ENCODE assay signal across 2 cellular contexts in the genomic region with DNA sequence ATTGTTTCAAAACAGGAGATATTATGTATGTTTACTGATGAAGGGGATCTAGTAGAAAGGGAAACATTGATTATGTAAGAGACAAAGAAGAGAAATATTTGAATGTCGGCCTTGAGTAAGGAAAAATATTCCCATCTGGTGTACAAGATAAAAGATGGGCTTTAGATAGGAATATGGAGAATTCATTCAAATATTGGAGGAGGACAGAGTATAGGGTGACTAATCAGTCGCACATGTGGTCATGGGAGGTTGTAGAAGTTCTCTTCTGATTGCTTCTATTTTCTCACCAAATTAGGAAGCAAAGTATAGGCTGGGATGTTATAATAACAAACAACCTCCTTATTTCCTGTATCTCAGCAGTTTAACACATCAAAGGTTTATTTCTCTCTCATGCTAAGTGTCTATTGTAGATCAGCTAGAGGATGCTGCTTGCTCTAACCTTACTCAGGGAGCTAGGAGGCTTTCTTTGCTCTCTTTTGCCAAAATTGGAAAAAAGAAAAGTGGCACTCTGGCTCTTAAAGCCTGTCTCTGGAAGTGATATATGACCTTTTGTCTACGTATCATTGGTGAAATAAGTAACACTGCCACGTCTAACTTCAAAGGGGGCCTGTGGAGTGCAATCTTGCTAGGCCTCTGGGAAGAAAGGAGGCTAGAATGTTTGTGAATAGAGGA.
TF ChIP-seq lines count a peak whose summit lies in the region.

No MANE protein-coding gene starts in this region.

TF ChIP-seq in HEK293T, 16 proteins besides CTCF, POLR2A, EP300 and RAD21:
- TF ChIP-seq PKNOX1 (IDR thresholded peaks at IDR 0.05) (peak; percentile 61), FOXM1 (IDR thresholded peaks at IDR 0.05; ENCODE audit: borderline replicate concordance) (no peak), L3MBTL2 (conservative IDR thresholded peaks at IDR 0.05) (no peak)

TF ChIP-seq in GM23338, 12 proteins besides CTCF, POLR2A, EP300 and RAD21:
- TF ChIP-seq, protein P1, sequence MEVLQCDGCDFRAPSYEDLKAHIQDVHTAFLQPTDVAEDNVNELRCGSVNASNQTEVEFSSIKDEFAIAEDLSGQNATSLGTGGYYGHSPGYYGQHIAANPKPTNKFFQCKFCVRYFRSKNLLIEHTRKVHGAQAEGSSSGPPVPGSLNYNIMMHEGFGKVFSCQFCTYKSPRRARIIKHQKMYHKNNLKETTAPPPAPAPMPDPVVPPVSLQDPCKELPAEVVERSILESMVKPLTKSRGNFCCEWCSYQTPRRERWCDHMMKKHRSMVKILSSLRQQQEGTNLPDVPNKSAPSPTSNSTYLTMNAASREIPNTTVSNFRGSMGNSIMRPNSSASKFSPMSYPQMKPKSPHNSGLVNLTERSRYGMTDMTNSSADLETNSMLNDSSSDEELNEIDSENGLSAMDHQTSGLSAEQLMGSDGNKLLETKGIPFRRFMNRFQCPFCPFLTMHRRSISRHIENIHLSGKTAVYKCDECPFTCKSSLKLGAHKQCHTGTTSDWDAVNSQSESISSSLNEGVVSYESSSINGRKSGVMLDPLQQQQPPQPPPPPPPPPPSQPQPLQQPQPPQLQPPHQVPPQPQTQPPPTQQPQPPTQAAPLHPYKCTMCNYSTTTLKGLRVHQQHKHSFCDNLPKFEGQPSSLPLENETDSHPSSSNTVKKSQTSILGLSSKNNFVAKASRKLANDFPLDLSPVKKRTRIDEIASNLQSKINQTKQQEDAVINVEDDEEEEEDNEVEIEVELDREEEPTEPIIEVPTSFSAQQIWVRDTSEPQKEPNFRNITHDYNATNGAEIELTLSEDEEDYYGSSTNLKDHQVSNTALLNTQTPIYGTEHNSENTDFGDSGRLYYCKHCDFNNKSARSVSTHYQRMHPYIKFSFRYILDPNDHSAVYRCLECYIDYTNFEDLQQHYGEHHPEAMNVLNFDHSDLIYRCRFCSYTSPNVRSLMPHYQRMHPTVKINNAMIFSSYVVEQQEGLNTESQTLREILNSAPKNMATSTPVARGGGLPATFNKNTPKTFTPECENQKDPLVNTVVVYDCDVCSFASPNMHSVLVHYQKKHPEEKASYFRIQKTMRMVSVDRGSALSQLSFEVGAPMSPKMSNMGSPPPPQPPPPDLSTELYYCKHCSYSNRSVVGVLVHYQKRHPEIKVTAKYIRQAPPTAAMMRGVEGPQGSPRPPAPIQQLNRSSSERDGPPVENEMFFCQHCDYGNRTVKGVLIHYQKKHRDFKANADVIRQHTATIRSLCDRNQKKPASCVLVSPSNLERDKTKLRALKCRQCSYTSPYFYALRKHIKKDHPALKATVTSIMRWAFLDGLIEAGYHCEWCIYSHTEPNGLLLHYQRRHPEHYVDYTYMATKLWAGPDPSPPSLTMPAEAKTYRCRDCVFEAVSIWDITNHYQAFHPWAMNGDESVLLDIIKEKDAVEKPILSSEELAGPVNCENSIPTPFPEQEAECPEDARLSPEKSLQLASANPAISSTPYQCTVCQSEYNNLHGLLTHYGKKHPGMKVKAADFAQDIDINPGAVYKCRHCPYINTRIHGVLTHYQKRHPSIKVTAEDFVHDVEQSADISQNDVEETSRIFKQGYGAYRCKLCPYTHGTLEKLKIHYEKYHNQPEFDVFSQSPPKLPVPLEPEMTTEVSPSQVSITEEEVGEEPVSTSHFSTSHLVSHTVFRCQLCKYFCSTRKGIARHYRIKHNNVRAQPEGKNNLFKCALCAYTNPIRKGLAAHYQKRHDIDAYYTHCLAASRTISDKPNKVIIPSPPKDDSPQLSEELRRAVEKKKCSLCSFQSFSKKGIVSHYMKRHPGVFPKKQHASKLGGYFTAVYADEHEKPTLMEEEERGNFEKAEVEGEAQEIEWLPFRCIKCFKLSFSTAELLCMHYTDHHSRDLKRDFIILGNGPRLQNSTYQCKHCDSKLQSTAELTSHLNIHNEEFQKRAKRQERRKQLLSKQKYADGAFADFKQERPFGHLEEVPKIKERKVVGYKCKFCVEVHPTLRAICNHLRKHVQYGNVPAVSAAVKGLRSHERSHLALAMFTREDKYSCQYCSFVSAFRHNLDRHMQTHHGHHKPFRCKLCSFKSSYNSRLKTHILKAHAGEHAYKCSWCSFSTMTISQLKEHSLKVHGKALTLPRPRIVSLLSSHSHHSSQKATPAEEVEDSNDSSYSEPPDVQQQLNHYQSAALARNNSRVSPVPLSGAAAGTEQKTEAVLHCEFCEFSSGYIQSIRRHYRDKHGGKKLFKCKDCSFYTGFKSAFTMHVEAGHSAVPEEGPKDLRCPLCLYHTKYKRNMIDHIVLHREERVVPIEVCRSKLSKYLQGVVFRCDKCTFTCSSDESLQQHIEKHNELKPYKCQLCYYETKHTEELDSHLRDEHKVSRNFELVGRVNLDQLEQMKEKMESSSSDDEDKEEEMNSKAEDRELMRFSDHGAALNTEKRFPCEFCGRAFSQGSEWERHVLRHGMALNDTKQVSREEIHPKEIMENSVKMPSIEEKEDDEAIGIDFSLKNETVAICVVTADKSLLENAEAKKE (CRISPR knock-in tag; IDR thresholded peaks at IDR 0.05), result no peak
- no peak for TF ChIP-seq STAT1 (IDR thresholded peaks at IDR 0.05; ENCODE audit: unreplicated experiment)
